Comparison of ENCODE assay signal across 6 cellular contexts in genomic region chr6:159512571-159512970, GRCh38.
"Had no signal": no experiment of that assay in that cellular context is flagged by ENCODE, and none has a peak within 500 bp of the region (broad histone marks: within the 10 kb centered on the region; RNA-seq: fewer than 3 reads in every experiment).

No MANE protein-coding gene starts in this region.

- ATAC-seq: GM23338, HepG2 had no signal

- H3K4me3 ChIP-seq: GM23338 had no signal

- DNase-seq: H9, HCEC 1CT, KBM-7 had no signal

- H3K27ac ChIP-seq: HL-60 had no signal
